8 cellular contexts compared by ENCODE assay signal in genomic region chr11:33329705-33330329, GRCh38.
A peak's percentile ranks its signal among the peaks of the same experiment; 100 is the strongest.
DNase-seq lines count a peak whose midpoint lies in the region; ATAC-seq, FAIRE-seq and TF ChIP-seq lines count a peak whose summit lies in the region.

No MANE protein-coding gene starts in this region.

- DNase-seq in NCI-H2081 (lab: John Stamatoyannopoulos, UW) (peak; percentile 55 to 57), NCI-H2081 treated with DMSO at 0.1 percent for 48 hours (lab: John Stamatoyannopoulos, UW) (no peak), NCI-H446 treated with DMSO at 0.1 percent for 48 hours (lab: John Stamatoyannopoulos, UW) (peak; percentile 59), fibroblast of gingiva (ENCODE audit: low read depth) (peak; percentile 64), nephron progenitor cell (peak; percentile 16), urothelium cell line (ENCODE audit: low spot score) (peak; percentile 31)
- peak; percentile 27 to 33 for DNase-seq in activated CD4-positive, alpha-beta T cell treated with anti-CD3 and anti-CD28 coated beads, Interleukin-2, amount 50 U/mL, for 4 hours

- peaks cover under 1% of the 10 kb centered on the region for H3K27me3 Mint-ChIP-seq in nephron progenitor cell (ENCODE audit: low read depth, poor library complexity)

- no peak overlapping the region for H3K4me3 Mint-ChIP-seq in nephron progenitor cell

- H3K27ac Mint-ChIP-seq in nephron progenitor cell: no peak overlapping the region

- ATAC-seq in HG02885 (IDR thresholded peaks at IDR 0.05; ENCODE audit: poor library complexity, unreplicated experiment): peak; percentile 71

- H3K9me3 Mint-ChIP-seq in nephron progenitor cell: no peaks in the 10 kb centered on the region

- no peak for FAIRE-seq in urothelium cell line (lab: Jason Lieb, UNC)

- H3K36me3 Mint-ChIP-seq in nephron progenitor cell (ENCODE audit: low read depth): no peaks in the 10 kb centered on the region

- H3K4me1 Mint-ChIP-seq in nephron progenitor cell: peaks cover 5% of the 10 kb centered on the region

- TF ChIP-seq CTCF in nephron progenitor cell (IDR thresholded peaks at IDR 0.05): peak; percentile 57
